ENCODE assay signal across 1 cellular context in genomic region chr17:77636835-77637806, GRCh38.
TF ChIP-seq lines count a peak whose summit lies in the region.

No MANE protein-coding gene starts in this region.

TF ChIP-seq in GM23338, 12 proteins besides CTCF, POLR2A, EP300 and RAD21 (continued from another document):
- TF ChIP-seq NANOG (IDR thresholded peaks at IDR 0.05; ENCODE audit: borderline replicate concordance) = no peak
- no peak for TF ChIP-seq EZH2 (IDR thresholded peaks at IDR 0.05; ENCODE audit: low read depth, unreplicated experiment)
- TF ChIP-seq POLR2AphosphoS5 (IDR thresholded peaks at IDR 0.05; ENCODE audit: low read depth) = no peak
- no peak for TF ChIP-seq ZNF114 (CRISPR knock-in tag; IDR thresholded peaks at IDR 0.05)
- TF ChIP-seq ZNF462 (CRISPR knock-in tag; IDR thresholded peaks at IDR 0.05) = no peak
